Comparison of ENCODE assay signal across 12 cellular contexts in the genomic region with DNA sequence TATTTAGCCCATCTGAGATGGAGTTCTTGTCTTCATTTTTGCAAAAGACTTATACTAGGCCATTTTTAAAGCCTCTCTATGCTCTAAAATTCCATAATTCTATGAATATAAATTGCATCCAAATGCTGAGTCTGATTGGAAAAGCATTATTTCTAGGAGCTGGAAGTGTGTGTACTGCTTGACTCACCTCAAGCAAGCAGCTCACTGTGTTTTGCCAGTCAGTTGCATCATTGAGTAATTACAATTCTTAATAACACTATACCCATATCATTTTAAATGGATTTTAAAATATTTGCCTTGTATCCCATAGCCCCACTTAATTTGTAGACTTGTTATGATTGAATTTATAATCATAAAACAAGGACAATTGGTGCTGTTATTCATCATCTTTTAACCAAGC.
"Had no signal": no experiment of that assay in that cellular context is flagged by ENCODE, and none has a peak within 500 bp of the region (broad histone marks: within the 10 kb centered on the region; RNA-seq: fewer than 3 reads in every experiment).

No MANE protein-coding gene starts in this region.

- H3K4me3 ChIP-seq: dorsolateral prefrontal cortex, pancreas, right lobe of liver, smooth muscle cell had no signal

- H3K27me3 ChIP-seq: dorsolateral prefrontal cortex, pancreas, right lobe of liver had no signal

- H3K27ac ChIP-seq: dorsolateral prefrontal cortex, pancreas, right lobe of liver had no signal

- H3K4me1 ChIP-seq: right lobe of liver had no signal

- ATAC-seq: left cardiac atrium; naive thymus-derived CD8-positive, alpha-beta T cell; pancreas; right lobe of liver; stimulated activated naive CD8-positive, alpha-beta T cell treated with anti-CD3 and anti-CD28 coated beads, Interleukin-15, amount 100 ng/mL, for 72 hours had no signal

- H3K9me3 ChIP-seq: pancreas, right lobe of liver had no signal

- DNase-seq: activated CD4-positive, alpha-beta T cell treated with anti-CD3 and anti-CD28 coated beads, Interleukin-2, amount 50 U/mL, for 4 hours; activated gamma-delta T cell treated with Interleukin-2 at 50 U/mL for 16 hours; amniotic stem cell; dorsolateral prefrontal cortex; immature natural killer cell; left cardiac atrium; naive thymus-derived CD8-positive, alpha-beta T cell; pancreas; right lobe of liver; stimulated activated CD4-positive, alpha-beta T cell treated with anti-CD3 and anti-CD28 coated beads, Interleukin-4, amount 100 ng/mL, for 1 hour; stimulated activated naive CD8-positive, alpha-beta T cell treated with anti-CD3 and anti-CD28 coated beads, Interleukin-15, amount 100 ng/mL, for 72 hours had no signal

- H3K4me2 ChIP-seq: smooth muscle cell had no signal

- H3K36me3 ChIP-seq: pancreas, right lobe of liver had no signal
